Comparison of ENCODE assay signal across 8 cellular contexts in genomic region chr11:796565-797299, GRCh38. TPM values are rescaled to one million over a fixed set of nuclear protein-coding genes. Genes with fewer than 3 reads are reported as not detected.
DNase-seq lines count a peak whose midpoint lies in the region; ATAC-seq and TF ChIP-seq lines count a peak whose summit lies in the region.

No MANE protein-coding gene starts in this region.

- H3K36me3 ChIP-seq in adrenal gland (replicated peaks in 1 of 2) (peaks cover 0 to 34% of the 10 kb centered on the region in 2 donors), left lung (peaks cover 0 to 51% of the 10 kb centered on the region in 2 donors), thyroid gland (no peaks in the 10 kb centered on the region)

- H3K9me3 ChIP-seq in adrenal gland (replicated peaks in 1 of 3), result no peaks in the 10 kb centered on the region
- no peaks in the 10 kb centered on the region for H3K9me3 ChIP-seq in left lung
- H3K9me3 ChIP-seq in thyroid gland, result no peaks in the 10 kb centered on the region

- H3K4me3 ChIP-seq in adrenal gland, result peak overlapping the region in 2 of 4 donors; percentile 65 to 88
- H3K4me3 ChIP-seq in left lung, result peak overlapping the region; percentile 75 to 89
- peak overlapping the region in 1 of 3 donors; percentile 71 for H3K4me3 ChIP-seq in thyroid gland (replicated peaks in 1 of 3)

- no peaks in the 10 kb centered on the region for H3K27me3 ChIP-seq in adrenal gland
- no peaks in the 10 kb centered on the region for H3K27me3 ChIP-seq in left lung
- no peaks in the 10 kb centered on the region for H3K27me3 ChIP-seq in thyroid gland

- H3K4me3 Mint-ChIP-seq in activated T-cell treated with anti-CD3 and anti-CD28 coated beads, Interleukin-2, amount 50 U/mL, for 24 hours, result peak overlapping the region; percentile 93

- intact Hi-C loops in adrenal gland (cut with DNase I), result no loop called here
- intact Hi-C loops in left lung (cut with DNase I), result no loop called here
- intact Hi-C loops in thyroid gland (cut with DNase I), result no loop called here

- DNase-seq in activated T-cell treated with anti-CD3 and anti-CD28 coated beads, Interleukin-2, amount 50 U/mL, for 24 hours, result no peak
- no peak for DNase-seq in activated T-cell treated with anti-CD3 and anti-CD28 coated beads for 4 hours
- DNase-seq in adrenal gland, result no peak
- DNase-seq in left lung, result peak in 1 of 2 donors; percentile 81
- no peak for DNase-seq in thyroid gland
- DNase-seq in NCI-H748 treated with DMSO at 0.1 percent for 48 hours (lab: John Stamatoyannopoulos, UW), result no peak
- DNase-seq in epidermal melanocyte (ENCODE audit: insufficient read length, low spot score), result no peak
- DNase-seq in medulla oblongata (ENCODE audit: extremely low spot score), result no peak

- H3K9me3 Mint-ChIP-seq in activated T-cell treated with anti-CD3 and anti-CD28 coated beads, Interleukin-2, amount 50 U/mL, for 24 hours, result no peaks in the 10 kb centered on the region

- peak overlapping the region; percentile 94 for H3K27ac Mint-ChIP-seq in activated T-cell treated with anti-CD3 and anti-CD28 coated beads, Interleukin-2, amount 50 U/mL, for 24 hours

- TF ChIP-seq POLR2A in adrenal gland (IDR thresholded peaks at IDR 0.05) (no peak), thyroid gland (IDR thresholded peaks at IDR 0.05) (no peak)

- no peaks in the 10 kb centered on the region for H3K27me3 Mint-ChIP-seq in activated T-cell treated with anti-CD3 and anti-CD28 coated beads, Interleukin-2, amount 50 U/mL, for 24 hours

- H3K4me1 ChIP-seq in adrenal gland (replicated peaks in 1 of 2) (peaks cover 20 to 27% of the 10 kb centered on the region in 2 donors), left lung (peaks cover 20 to 42% of the 10 kb centered on the region in 2 donors), thyroid gland (peaks cover 29 to 31% of the 10 kb centered on the region in 2 donors)

- 19 to 40% (median 27%) methylated on average over 9 to 18 of the region's 18 CpGs for WGBS in adrenal gland, 4 donors
- WGBS in thyroid gland, 2 donors, result 25 to 26% methylated on average over 5 to 11 of the region's 18 CpGs

- H3K36me3 Mint-ChIP-seq in activated T-cell treated with anti-CD3 and anti-CD28 coated beads, Interleukin-2, amount 50 U/mL, for 24 hours (ENCODE audit: low read depth), result peaks cover 56% of the 10 kb centered on the region

- H3K27ac ChIP-seq in adrenal gland (peak overlapping the region; percentile 2 to 85 (median 76)), left lung (peak overlapping the region; percentile 67 to 85), thyroid gland (peak overlapping the region; percentile 18 to 68 (median 67))

- peaks cover 19% of the 10 kb centered on the region for H3K4me1 Mint-ChIP-seq in activated T-cell treated with anti-CD3 and anti-CD28 coated beads, Interleukin-2, amount 50 U/mL, for 24 hours (ENCODE audit: low read depth)

- ATAC-seq in left lung, result no peak

- TF ChIP-seq CTCF in adrenal gland (IDR thresholded peaks at IDR 0.05) (no peak), left lung (IDR thresholded peaks at IDR 0.05) (no peak), thyroid gland (IDR thresholded peaks at IDR 0.05) (no peak)

RNA-seq across cellular contexts. Expression of gene SLC25A22, which starts 1.3 kb away (rescaled TPM):
- 10 to 100 TPM in 7 of 8 donors, 1 to 10 TPM in 1; 8.2 to 41.3 (median 17.6) TPM for total RNA-seq in adrenal gland
- polyA plus RNA-seq in adrenal gland, result 10 to 100 TPM in 2 of 3 donors, 1 to 10 TPM in 1; 7.7 to 18.8 (median 14.0) TPM
- total RNA-seq in left lung, result 10 to 100 TPM; 28.9 to 29.4 TPM
- total RNA-seq in thyroid gland, result 10 to 100 TPM in 1 of 4 donors, 1 to 10 TPM in 3; 5.1 to 13.1 (median 7.8) TPM

RNA-seq across cellular contexts. Expression of gene CEND1, which starts 6.8 kb away (rescaled TPM):
- total RNA-seq in adrenal gland (1 to 10 TPM in 3 of 8 donors, under 1 TPM in 1, not detected in 4; 0.42 to 4.9 (median 3.0) TPM), left lung (under 1 TPM in 1 of 2 donors, not detected in 1; 0.47 TPM), thyroid gland (under 1 TPM in 2 of 4 donors, not detected in 2; 0.44 to 0.45 TPM)
- 10 to 100 TPM in 1 of 3 donors, 1 to 10 TPM in 2; 1.6 to 14.5 (median 4.2) TPM for polyA plus RNA-seq in adrenal gland

RNA-seq across cellular contexts. Expression of gene PIDD1, which starts 8.3 kb away (rescaled TPM):
- total RNA-seq in adrenal gland (10 to 100 TPM in 4 of 8 donors, 1 to 10 TPM in 4; 5.9 to 28.8 (median 12.4) TPM), left lung (10 to 100 TPM; 13.8 to 18.6 TPM), thyroid gland (10 to 100 TPM; 11.9 to 33.2 (median 16.1) TPM)
- 100 to 1,000 TPM in 1 of 3 donors, 10 to 100 TPM in 1, under 1 TPM in 1; 0.93 to 110 (median 51.7) TPM for polyA plus RNA-seq in adrenal gland

RNA-seq across cellular contexts. Expression of gene RPLP2, which starts 13.0 kb away (rescaled TPM):
- total RNA-seq in adrenal gland (1,000 to 10,000 TPM in 4 of 8 donors, 100 to 1,000 TPM in 4; 190 to 2,046 (median 1,187) TPM), left lung (1,000 to 10,000 TPM; 1,620 to 1,802 TPM), thyroid gland (100 to 1,000 TPM; 172 to 526 (median 290) TPM)
- 1,000 to 10,000 TPM in 2 of 3 donors, 100 to 1,000 TPM in 1; 496 to 2,473 (median 1,460) TPM for polyA plus RNA-seq in adrenal gland

RNA-seq across cellular contexts. Expression of gene GATD1, which starts 19.4 kb away (rescaled TPM):
- 100 to 1,000 TPM in 4 of 8 donors, 10 to 100 TPM in 4; 43.3 to 156 (median 96.9) TPM for total RNA-seq in adrenal gland
- polyA plus RNA-seq in adrenal gland, result 100 to 1,000 TPM in 1 of 3 donors, 10 to 100 TPM in 2; 20.3 to 176 (median 49.3) TPM
- total RNA-seq in left lung, result 10 to 100 TPM; 57.9 to 63.7 TPM
- total RNA-seq in thyroid gland, result 10 to 100 TPM; 27.4 to 47.6 (median 35.5) TPM
